15 cellular contexts compared by ENCODE assay signal in genomic region chr7:90933041-90933440, GRCh38.
DNase-seq lines count a peak whose midpoint lies in the region; ATAC-seq and TF ChIP-seq lines count a peak whose summit lies in the region.
"Had no signal": no experiment of that assay in that cellular context is flagged by ENCODE, and none has a peak within 500 bp of the region (broad histone marks: within the 10 kb centered on the region; RNA-seq: fewer than 3 reads in every experiment).

No MANE protein-coding gene starts in this region.

- H3K4me3 Mint-ChIP-seq in memory B cell, result no peak overlapping the region
- H3K4me3 Mint-ChIP-seq: CD8-positive, alpha-beta memory T cell; T-cell had no signal

- intact Hi-C loops in thyroid gland (cut with DNase I), result no loop called here

- H3K79me2 ChIP-seq in OCI-LY1 (ENCODE audit: insufficient read depth, low read length), result 0 out of 2 replicates have a peak, but pooled peaks cover 3% of the 10 kb centered on the region

- H3K27me3 ChIP-seq in OCI-LY1 (ENCODE audit: insufficient read depth, low read length), result no peaks in the 10 kb centered on the region
- no peaks in the 10 kb centered on the region for H3K27me3 ChIP-seq in thyroid gland

- ATAC-seq in GM18909 (IDR thresholded peaks at IDR 0.05; ENCODE audit: poor library complexity, unreplicated experiment), result peak; percentile 25
- ATAC-seq in memory B cell (ENCODE audit: low read depth), result no peak
- ATAC-seq in GM21515 (IDR thresholded peaks at IDR 0.05; ENCODE audit: unreplicated experiment), result no peak
- ATAC-seq in HG02571 (IDR thresholded peaks at IDR 0.05; ENCODE audit: unreplicated experiment), result no peak
- ATAC-seq: SK-N-SH treated with all-trans-retinoic acid at 6 μM for 48 hours, T-cell had no signal

- peaks cover 26% of the 10 kb centered on the region for H3K36me3 Mint-ChIP-seq in memory B cell
- H3K36me3 Mint-ChIP-seq: CD8-positive, alpha-beta memory T cell; T-cell had no signal

- H3K9me3 ChIP-seq in OCI-LY1 (ENCODE audit: low read length) (no peaks in the 10 kb centered on the region), thyroid gland (no peaks in the 10 kb centered on the region)

- H3K9me2 ChIP-seq in OCI-LY1 (ENCODE audit: low read depth, low read length), result no peaks in the 10 kb centered on the region

- DNase-seq in memory B cell (ENCODE audit: low spot score in 2 of 2) (no peak), thyroid gland (no peak), amniotic stem cell (lab: John Stamatoyannopoulos, UW) (no peak), glomerular visceral epithelial cell (ENCODE audit: extremely low spot score) (no peak)
- DNase-seq: CD8-positive, alpha-beta memory T cell; H7; IMR-90; NCI-H526 treated with DMSO at 0.1 percent for 48 hours; T-cell had no signal

- peaks cover 23% of the 10 kb centered on the region for H3K4me1 Mint-ChIP-seq in memory B cell
- H3K4me1 Mint-ChIP-seq: CD8-positive, alpha-beta memory T cell; T-cell had no signal

- H3K36me3 ChIP-seq in OCI-LY1 (ENCODE audit: insufficient read depth, low read length) (peaks cover 34% of the 10 kb centered on the region; the same call in 1 of the 2 replicates), thyroid gland (no peaks in the 10 kb centered on the region)

- no peak overlapping the region for H2AFZ ChIP-seq in OCI-LY1 (ENCODE audit: low read length)

- TF ChIP-seq POLR2A in thyroid gland (IDR thresholded peaks at IDR 0.05), result no peak

- no peaks in the 10 kb centered on the region for H4K20me1 ChIP-seq in OCI-LY1 (ENCODE audit: insufficient read depth, low read length)

- no peak overlapping the region for H3K9ac ChIP-seq in OCI-LY1 (ENCODE audit: low read length)

- no peaks in the 10 kb centered on the region for H3F3A ChIP-seq in OCI-LY1 (ENCODE audit: insufficient read depth, low read length)

- no peaks in the 10 kb centered on the region for H3K27me3 Mint-ChIP-seq in memory B cell
- H3K27me3 Mint-ChIP-seq: CD8-positive, alpha-beta memory T cell; T-cell had no signal

- H3K4me1 ChIP-seq in OCI-LY1 (ENCODE audit: insufficient read depth, low read length, severe bottlenecking) (peaks cover 35% of the 10 kb centered on the region), thyroid gland (peaks cover 0 to 13% of the 10 kb centered on the region in 2 donors)

- TF ChIP-seq CTCF in OCI-LY1 (IDR thresholded peaks at IDR 0.05; ENCODE audit: low read length), result no peak
- TF ChIP-seq CTCF in thyroid gland (IDR thresholded peaks at IDR 0.05), result no peak

- H3K27ac Mint-ChIP-seq in memory B cell, result peak overlapping the region; percentile 11
- H3K27ac Mint-ChIP-seq: T-cell had no signal

- 92 to 95% methylated on average over 3 of the region's 3 CpGs for WGBS in thyroid gland, 2 donors

- no peaks in the 10 kb centered on the region for H3K9me3 Mint-ChIP-seq in memory B cell
- H3K9me3 Mint-ChIP-seq: T-cell had no signal

- H3K27ac ChIP-seq in OCI-LY1 (ENCODE audit: low read depth, low read length, poor library complexity, severe bottlenecking) (peak overlapping the region; percentile 33), thyroid gland (peak overlapping the region in 2 of 3 donors; percentile 36 to 39)
- H3K27ac ChIP-seq: C4-2B had no signal

- H3K4me3 ChIP-seq in OCI-LY1 (ENCODE audit: low read depth, low read length, poor library complexity, severe bottlenecking) (no peak overlapping the region), thyroid gland (replicated peaks in 1 of 3) (no peak overlapping the region)

- H3K4me2 ChIP-seq in OCI-LY1 (ENCODE audit: low read length), result no peak overlapping the region
